16 cellular contexts compared by ENCODE assay signal in genomic region chr10:102654969-102655368, GRCh38.
"Had no signal": no experiment of that assay in that cellular context is flagged by ENCODE, and none has a peak within 500 bp of the region (broad histone marks: within the 10 kb centered on the region; RNA-seq: fewer than 3 reads in every experiment).

No MANE protein-coding gene starts in this region.

- H3K9me3 ChIP-seq: breast epithelium, gastrocnemius medialis, left lung, ovary, thoracic aorta had no signal

- H3K27me3 ChIP-seq: breast epithelium, gastrocnemius medialis, left lung, ovary had no signal

- H3K9me3 Mint-ChIP-seq: activated naive CD8-positive, alpha-beta T cell treated with anti-CD3 and anti-CD28 coated beads, Interleukin-2, amount 10 ng/mL, durations not matched to agents 7 days and 5 days; activated T-cell treated with anti-CD3 and anti-CD28 coated beads, Interleukin-2, amount 50 U/mL, for 72 hours; nephron progenitor cell; stimulated activated naive CD8-positive, alpha-beta T cell treated with anti-CD3 and anti-CD28 coated beads, Interleukin-15, amount 100 ng/mL, for 72 hours had no signal

- H3K27ac ChIP-seq: gastrocnemius medialis, ovary, thoracic aorta had no signal

- ATAC-seq: activated CD4-positive, CD25-positive, alpha-beta regulatory T cell treated with anti-CD3 and anti-CD28 coated beads, Interleukin-2, amount 50 U/mL, for 24 hours; activated T-cell treated with anti-CD3 and anti-CD28 coated beads, Interleukin-2, amount 50 U/mL, for 72 hours; gastrocnemius medialis; left lung; stimulated activated naive CD8-positive, alpha-beta T cell treated with anti-CD3 and anti-CD28 coated beads, Interleukin-15, amount 100 ng/mL, for 72 hours had no signal

- DNase-seq: activated CD4-positive, alpha-beta T cell treated with anti-CD3 and anti-CD28 coated beads, Interleukin-2, amount 50 U/mL, for 4 hours; activated naive CD8-positive, alpha-beta T cell treated with anti-CD3 and anti-CD28 coated beads, Interleukin-2, amount 10 ng/mL, durations not matched to agents 7 days and 5 days; activated T-cell treated with anti-CD3 and anti-CD28 coated beads, Interleukin-2, amount 50 U/mL, for 72 hours; dermis blood vessel endothelial cell; erythroblast; gastrocnemius medialis; islet precursor cell; mesendoderm; nephron progenitor cell; ovary; stimulated activated CD4-positive, alpha-beta T cell treated with anti-CD3 and anti-CD28 coated beads, Interleukin-1b, Interleukin-23, amount 100 ng/mL, for 48 hours; stimulated activated naive CD8-positive, alpha-beta T cell treated with anti-CD3 and anti-CD28 coated beads, Interleukin-15, amount 100 ng/mL, for 72 hours had no signal

- H3K27me3 Mint-ChIP-seq: activated naive CD8-positive, alpha-beta T cell treated with anti-CD3 and anti-CD28 coated beads, Interleukin-2, amount 10 ng/mL, durations not matched to agents 7 days and 5 days; stimulated activated naive CD8-positive, alpha-beta T cell treated with anti-CD3 and anti-CD28 coated beads, Interleukin-15, amount 100 ng/mL, for 72 hours had no signal

- H3K4me3 ChIP-seq: breast epithelium, gastrocnemius medialis, left lung, ovary, thoracic aorta had no signal

- H3K36me3 ChIP-seq: breast epithelium, ovary had no signal

- H3K4me3 Mint-ChIP-seq: activated naive CD8-positive, alpha-beta T cell treated with anti-CD3 and anti-CD28 coated beads, Interleukin-2, amount 10 ng/mL, durations not matched to agents 7 days and 5 days; activated T-cell treated with anti-CD3 and anti-CD28 coated beads, Interleukin-2, amount 50 U/mL, for 72 hours; nephron progenitor cell; stimulated activated naive CD8-positive, alpha-beta T cell treated with anti-CD3 and anti-CD28 coated beads, Interleukin-15, amount 100 ng/mL, for 72 hours had no signal

- H3K27ac Mint-ChIP-seq: activated naive CD8-positive, alpha-beta T cell treated with anti-CD3 and anti-CD28 coated beads, Interleukin-2, amount 10 ng/mL, durations not matched to agents 7 days and 5 days; nephron progenitor cell; stimulated activated naive CD8-positive, alpha-beta T cell treated with anti-CD3 and anti-CD28 coated beads, Interleukin-15, amount 100 ng/mL, for 72 hours had no signal
